ENCODE assay signal across 35 cellular contexts in the genomic region with DNA sequence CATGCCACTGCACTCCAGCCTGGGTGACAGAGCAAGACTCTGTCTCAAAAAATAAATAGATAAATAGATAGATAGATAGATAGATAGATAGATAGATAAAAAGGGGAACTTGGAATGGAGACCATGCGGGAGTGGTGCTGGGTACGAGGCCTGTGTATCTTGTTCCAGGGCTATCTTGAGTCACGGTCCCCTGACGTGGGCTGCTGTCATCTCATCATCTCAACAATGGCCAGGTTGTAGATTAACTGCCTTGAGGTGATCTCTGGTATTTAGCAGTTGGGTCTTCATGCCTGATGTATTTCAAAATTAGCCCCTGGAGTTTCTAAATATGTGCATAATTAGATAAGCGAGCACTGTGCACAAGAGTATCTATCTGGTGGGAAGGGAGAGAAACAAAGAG.
"Had no signal": no experiment of that assay in that cellular context is flagged by ENCODE, and none has a peak within 500 bp of the region (broad histone marks: within the 10 kb centered on the region; RNA-seq: fewer than 3 reads in every experiment).

No MANE protein-coding gene starts in this region.

- H3K36me3 ChIP-seq: MG63 had no signal

- H3K27me3 ChIP-seq: MG63 had no signal

- DNase-seq: Karpas-422, Kasumi-1, MG63, MM.1S, MV-4-11, NCI-H1048, NCI-H1092, NCI-H1092 treated with DMSO at 0.1 percent for 48 hours, NCI-H1105, NCI-H1105 treated with DMSO at 0.1 percent for 48 hours, NCI-H1417, NCI-H1417 treated with DMSO at 0.1 percent for 48 hours, NCI-H1436, NCI-H1436 treated with DMSO at 0.1 percent for 48 hours, NCI-H146, NCI-H1694, NCI-H1694 treated with DMSO at 0.1 percent for 48 hours, NCI-H187, NCI-H187 treated with DMSO at 0.1 percent for 48 hours, NCI-H1930, NCI-H2029, NCI-H2029 treated with DMSO at 0.1 percent for 48 hours, NCI-H2081, NCI-H2081 treated with DMSO at 0.1 percent for 48 hours, NCI-H2107, NCI-H2171, NCI-H2171 treated with DMSO at 0.1 percent for 48 hours, NCI-H2227 treated with DMSO at 0.1 percent for 48 hours, NCI-H226, NCI-H345, NCI-H446, NCI-H446 treated with DMSO at 0.1 percent for 48 hours, NCI-H510A, NCI-H510A treated with DMSO at 0.1 percent for 48 hours, NCI-H524 had no signal

- H3K4me3 ChIP-seq: MG63 had no signal

- H3K9me3 ChIP-seq: MG63 had no signal
